Comparison of ENCODE assay signal across 10 cellular contexts in genomic region chr2:42147641-42148274, GRCh38. TPM values are rescaled to one million over a fixed set of nuclear protein-coding genes. Genes with fewer than 3 reads are reported as not detected.
A peak's percentile ranks its signal among the peaks of the same experiment; 100 is the strongest.
DNase-seq lines count a peak whose midpoint lies in the region; ATAC-seq, FAIRE-seq and TF ChIP-seq lines count a peak whose summit lies in the region.
"Had no signal": no experiment of that assay in that cellular context is flagged by ENCODE, and none has a peak within 500 bp of the region (broad histone marks: within the 10 kb centered on the region; RNA-seq: fewer than 3 reads in every experiment).

No MANE protein-coding gene starts in this region.

- intact Hi-C loops in HepG2 (cut with micrococcal nuclease; ENCODE audit: unreplicated experiment): no loop called here

- TF ChIP-seq CTCF in cardiac fibroblast (IDR thresholded peaks at IDR 0.05; ENCODE audit: low read depth, low read length) (no peak), HepG2 (CRISPR knock-in tag; IDR thresholded peaks at IDR 0.05) (0 out of 2 replicates have a peak, but pooled peaks have one; percentile 4), tibial nerve (IDR thresholded peaks at IDR 0.05) (no peak)

- H3K27me3 ChIP-seq in MG63 (no peaks in the 10 kb centered on the region), HepG2 (ENCODE audit: control insufficient read depth in 1 of 2, insufficient read depth in 2 of 2, low read length in 2 of 2) (no peaks in the 10 kb centered on the region), tibial nerve (no peaks in the 10 kb centered on the region)
- H3K27me3 ChIP-seq: cardiac muscle cell had no signal

- H3K9ac ChIP-seq in HepG2 (ENCODE audit: insufficient read depth, low read depth, low read length): peak overlapping the region; percentile 38; the same call in 1 of the 2 replicates

- no TSS peak for BruUV-seq in HepG2 (replicated peaks; lab: Mats Ljungman, UMichigan)

- CTCF ChIA-PET in HepG2 (lab: Yijun Ruan, JAX; ENCODE audit: low intra/inter-chr PET ratio, low total read pairs): no interaction called here

- DNase-seq in MG63: peak; percentile 31
- DNase-seq in cardiac fibroblast (ENCODE audit: low read depth in 2 of 2): peak; percentile 55 to 88
- peak; percentile 44 for DNase-seq in HepG2 (ENCODE audit: low spot score)
- DNase-seq in tibial nerve (ENCODE audit: low spot score in 2 of 2): no peak
- DNase-seq in stimulated activated CD4-positive, alpha-beta T cell treated with anti-CD3 and anti-CD28 coated beads, Interleukin-4, amount 100 ng/mL, for 24 hours: no peak
- DNase-seq: hypothalamus, NCI-H524 treated with DMSO at 0.1 percent for 48 hours had no signal

- peak overlapping the region; percentile 78 for H2AFZ ChIP-seq in HepG2 (ENCODE audit: low read length)

- in situ Hi-C loops in HepG2 (cut with HindIII; ENCODE audit: extremely low pct_ligation_motif_present, low pct_unique_long_range_greater_than_20kb): no loop called here

- H3K27ac ChIP-seq in HepG2 (ENCODE audit: extremely low read length, insufficient read depth, low read length) (peak overlapping the region; percentile 50), tibial nerve (peak overlapping the region in 1 of 4 donors; percentile 56)
- H3K27ac ChIP-seq: cardiac muscle cell had no signal

- FAIRE-seq in HepG2 (lab: Jason Lieb, UNC): peak; percentile 85

- 0 out of 4 replicates have a peak, but pooled peaks of 1 of the 2 experiments have one; percentile 25 for TF ChIP-seq POLR2A in HepG2 (IDR thresholded peaks at IDR 0.05; ENCODE audit: insufficient read depth in 1 of 2, low read depth in 2 of 2, low read length in 2 of 2)
- no peak for TF ChIP-seq POLR2A in tibial nerve (IDR thresholded peaks at IDR 0.05)

- 17% methylated on average over 5 of the region's 5 CpGs for WGBS in HepG2 (ENCODE audit: low lambda C conversion rate)
- 30 to 62% methylated on average over 5 of the region's 5 CpGs for WGBS in tibial nerve, 2 donors

- H3K36me3 ChIP-seq in MG63 (no peaks in the 10 kb centered on the region), HepG2 (replicated peaks in 1 of 2; ENCODE audit: control insufficient read depth in 1 of 2, insufficient read depth in 2 of 2, low read length in 2 of 2) (no peaks in the 10 kb centered on the region), tibial nerve (no peaks in the 10 kb centered on the region)
- H3K36me3 ChIP-seq: cardiac muscle cell had no signal

- H3K4me1 ChIP-seq in HepG2 (ENCODE audit: insufficient read depth, low read length) (peaks cover 56% of the 10 kb centered on the region), tibial nerve (peaks cover 0 to 22% (median 2%) of the 10 kb centered on the region in 4 donors)

- TF ChIP-seq EP300 in HepG2 (IDR thresholded peaks at IDR 0.05; ENCODE audit: low read depth in 2 of 2, low read length in 2 of 2): no peak
- no peak for TF ChIP-seq EP300 in HepG2 (CRISPR knock-in tag; IDR thresholded peaks at IDR 0.05; ENCODE audit: borderline replicate concordance)
- peak; percentile 13 to 26 for TF ChIP-seq EP300 in tibial nerve (IDR thresholded peaks at IDR 0.05)

- H3K4me3 ChIP-seq in MG63: no peak overlapping the region
- no peak overlapping the region for H3K4me3 ChIP-seq in cardiac fibroblast (replicated peaks in 1 of 2; ENCODE audit: low read depth in 2 of 2, low read length in 2 of 2)
- peak overlapping the region in 1 of 3 experiments; percentile 18; a peak in 2 of 6 replicates for H3K4me3 ChIP-seq in HepG2 (replicated peaks in 1 of 3; ENCODE audit: insufficient read depth in 1 of 3, low read depth in 2 of 3, low read length in 3 of 3)
- H3K4me3 ChIP-seq in tibial nerve: no peak overlapping the region
- H3K4me3 ChIP-seq: cardiac muscle cell had no signal

- no peaks in the 10 kb centered on the region for H4K20me1 ChIP-seq in HepG2 (ENCODE audit: insufficient read depth, low read length)

- peak overlapping the region; percentile 65 for H3K4me2 ChIP-seq in HepG2 (ENCODE audit: low read depth, low read length)

- TF ChIP-seq RAD21 in HepG2 (CRISPR knock-in tag; IDR thresholded peaks at IDR 0.05): no peak

- peak; percentile 95 for ATAC-seq in HepG2
- no peak for ATAC-seq in GM18517 (IDR thresholded peaks at IDR 0.05; ENCODE audit: unreplicated experiment)
- ATAC-seq in HG03097 (IDR thresholded peaks at IDR 0.05; ENCODE audit: low FRiP score, unreplicated experiment): no peak

- H3K9me3 ChIP-seq in MG63 (no peaks in the 10 kb centered on the region), HepG2 (ENCODE audit: low read length) (no peaks in the 10 kb centered on the region), tibial nerve (no peaks in the 10 kb centered on the region)

- POLR2A ChIA-PET in HepG2 (lab: Yijun Ruan, JAX): interaction anchor here (0.6 to 3.5 kb wide), 8 partner anchors 9 to 127 kb away, joined by 3 to 25 read pairs (median 4); partner anchors contain the start of gene EML4

- H3K79me2 ChIP-seq in HepG2 (ENCODE audit: insufficient read depth, low read length): peaks cover 5% of the 10 kb centered on the region

TF ChIP-seq in HepG2, 621 proteins besides CTCF, POLR2A, EP300 and RAD21 (continues in another document):
- 0 out of 2 replicates have a peak, but pooled peaks have one; percentile 55 for TF ChIP-seq ZNF749 (CRISPR knock-in tag; IDR thresholded peaks at IDR 0.05; ENCODE audit: borderline replicate concordance)
- peak; percentile 51; the same call in 1 of the 2 replicates for TF ChIP-seq ERF (CRISPR knock-in tag; IDR thresholded peaks at IDR 0.05)
- peak; percentile 19 for TF ChIP-seq ZFY (CRISPR knock-in tag; IDR thresholded peaks at IDR 0.05)
- TF ChIP-seq MTF1 (CRISPR knock-in tag; IDR thresholded peaks at IDR 0.05): 0 out of 2 replicates have a peak, but pooled peaks have one; percentile 18
- no peak for TF ChIP-seq RBFOX2 (IDR thresholded peaks at IDR 0.05; ENCODE audit: low read depth, low read length)
- TF ChIP-seq TBX3 (IDR thresholded peaks at IDR 0.05; ENCODE audit: borderline replicate concordance): no peak
- TF ChIP-seq ZNF724P (CRISPR knock-in tag; IDR thresholded peaks at IDR 0.05; ENCODE audit: borderline replicate concordance): no peak
- TF ChIP-seq ZNF343 (CRISPR knock-in tag; IDR thresholded peaks at IDR 0.05): no peak
- 0 out of 2 replicates have a peak, but pooled peaks have one; percentile 54 for TF ChIP-seq IKZF5 (CRISPR knock-in tag; IDR thresholded peaks at IDR 0.05)
- peak; percentile 21 for TF ChIP-seq MED1 (CRISPR knock-in tag; IDR thresholded peaks at IDR 0.05)
- TF ChIP-seq SATB2 (CRISPR knock-in tag; IDR thresholded peaks at IDR 0.05): no peak
- 0 out of 2 replicates have a peak, but pooled peaks have one; percentile 21 for TF ChIP-seq YEATS4 (CRISPR knock-in tag; IDR thresholded peaks at IDR 0.05; ENCODE audit: borderline replicate concordance)
- no peak for TF ChIP-seq ZNF768 (CRISPR knock-in tag; IDR thresholded peaks at IDR 0.05)
- TF ChIP-seq ZNF580 (CRISPR knock-in tag; IDR thresholded peaks at IDR 0.05; ENCODE audit: borderline replicate concordance, low read depth): peak; percentile 50; the same call in 1 of the 2 replicates
- TF ChIP-seq NCOA1 (CRISPR knock-in tag; IDR thresholded peaks at IDR 0.05): no peak

RNA-seq across cellular contexts. Expression of gene EML4, which starts 21.4 kb away (rescaled TPM):
- total RNA-seq in MG63 (2014; rRNA removed; shearing (Covaris generic); ENCODE audit: low replicate concordance): 18.5 and 19.5 TPM in 2 replicates
- total RNA-seq in HepG2 (2016; rRNA removed; fragmentation: Illumina TruSeq; extraction: Trizol) (243 and 362 TPM in 2 replicates), tibial nerve (10 to 100 TPM; 20.8 to 29.8 (median 25.3) TPM)
- total RNA-seq in HepG2 (2016; cell fraction: cytosol; rRNA removed; fragmentation: Illumina TruSeq; extraction: Trizol; ENCODE audit: low read depth): 33.1 and 38.2 TPM in 2 replicates
- total RNA-seq in HepG2 (2016; cell fraction: insoluble cytoplasmic fraction; rRNA removed; fragmentation: Illumina TruSeq; extraction: Trizol): 236 and 353 TPM in 2 replicates
- total RNA-seq in HepG2 (2016; cell fraction: membrane; rRNA removed; fragmentation: Illumina TruSeq; extraction: Trizol): 84.2 and 89.8 TPM in 2 replicates
- 261 and 283 TPM in 2 replicates for total RNA-seq in HepG2 (2016; cell fraction: nucleus; rRNA removed; fragmentation: Illumina TruSeq; extraction: Trizol)
- 355 and 476 TPM in 2 replicates for polyA plus RNA-seq in HepG2 (2011; rRNA removed)
- 199 and 296 TPM in 2 replicates for polyA plus RNA-seq in HepG2 (2011; cell fraction: cytosol; rRNA removed)
- 364 and 369 TPM in 2 replicates for polyA plus RNA-seq in HepG2 (2011; cell fraction: nucleus; rRNA removed)
- polyA plus RNA-seq in HepG2 (2012): 244 and 400 TPM in 2 replicates
- 6.9 and 8.0 TPM in 2 replicates for polyA plus RNA-seq in HepG2 (2016; cell fraction: cytosol; fragmentation: Illumina TruSeq; extraction: Trizol; ENCODE audit: low read depth)
- polyA plus RNA-seq in HepG2 (2016; cell fraction: insoluble cytoplasmic fraction; fragmentation: Illumina TruSeq; extraction: Trizol; ENCODE audit: low read depth): 247 and 266 TPM in 2 replicates
- 32.1 and 33.7 TPM in 2 replicates for polyA plus RNA-seq in HepG2 (2016; cell fraction: membrane; fragmentation: Illumina TruSeq; extraction: Trizol; ENCODE audit: low read depth)
- polyA plus RNA-seq in HepG2 (2016; cell fraction: nucleus; fragmentation: Illumina TruSeq; extraction: Trizol; ENCODE audit: insufficient read depth, low read depth): 219 and 231 TPM in 2 replicates
- polyA minus RNA-seq in HepG2 (2011; rRNA and poly(A)+ RNA removed; ENCODE audit: low replicate concordance): 36.9 and 556 TPM in 2 replicates
- 400 and 421 TPM in 2 replicates for polyA minus RNA-seq in HepG2 (2011; cell fraction: cytosol; rRNA and poly(A)+ RNA removed)
- 1,279 and 1,350 TPM in 2 replicates for polyA minus RNA-seq in HepG2 (2011; cell fraction: nucleus; rRNA and poly(A)+ RNA removed)

Comparison
In these comparisons a context has a peak if more than half of its experiments do, and no peak if none do; other contexts are left out.
1. DNase-seq: peak in MG63 (single experiment), cardiac fibroblast (2 of 2) and HepG2 (single experiment); none in tibial nerve (0 of 2) and stimulated activated CD4-positive, alpha-beta T cell treated with anti-CD3 and anti-CD28 coated beads, Interleukin-4, amount 100 ng/mL, for 24 hours (single experiment).